26 cellular contexts compared by ENCODE assay signal in genomic region chr6:51554029-51554428, GRCh38.
"Had no signal": no experiment of that assay in that cellular context is flagged by ENCODE, and none has a peak within 500 bp of the region (broad histone marks: within the 10 kb centered on the region; RNA-seq: fewer than 3 reads in every experiment).

No MANE protein-coding gene starts in this region.

- H3K79me2 ChIP-seq: parathyroid adenoma had no signal

- H3K27ac ChIP-seq: coronary artery, heart left ventricle, left ventricle myocardium inferior, lower lobe of right lung, parathyroid adenoma, prostate gland, spleen, tibial artery, upper lobe of left lung, uterus had no signal

- H3K4me1 Mint-ChIP-seq: immature natural killer cell; memory B cell; nephron; stimulated activated memory B cell treated with anti-CD40 and anti-IgM and Interleukin-4, amounts not matched to agents 10 μg/mL and 1 μg/mL and 100 μg/mL, for 72 hours had no signal

- H2AFZ ChIP-seq: parathyroid adenoma had no signal

- H3K27ac Mint-ChIP-seq: immature natural killer cell; memory B cell; nephron; stimulated activated memory B cell treated with anti-CD40 and anti-IgM and Interleukin-4, amounts not matched to agents 10 μg/mL and 1 μg/mL and 100 μg/mL, for 72 hours; stimulated activated naive CD8-positive, alpha-beta T cell treated with anti-CD3 and anti-CD28 coated beads, Interleukin-15, Interleukin-2, amounts not matched to agents 100 ng/mL and 50 ng/mL, for 24 hours had no signal

- DNase-seq: effector CD8-positive, alpha-beta T cell; hippocampal formation; immature natural killer cell; left ventricle myocardium inferior; lower lobe of right lung; midbrain; spleen; stimulated activated CD4-positive, alpha-beta T cell treated with anti-CD3 and anti-CD28 coated beads, Interleukin-15, amount 100 ng/mL, for 24 hours; stimulated activated CD4-positive, alpha-beta T cell treated with anti-CD3 and anti-CD28 coated beads, Interleukin-1b, Interleukin-23, amount 100 ng/mL, for 48 hours; stimulated activated CD4-positive, alpha-beta T cell treated with anti-CD3 and anti-CD28 coated beads, Interleukin-4, amount 100 ng/mL, for 24 hours; tibial artery; uterus had no signal

- H3K9me3 ChIP-seq: heart left ventricle, left ventricle myocardium inferior, lower lobe of right lung, prostate gland, spleen, tibial artery, upper lobe of left lung, uterus had no signal

- ATAC-seq: esophagus mucosa; lower lobe of right lung; sciatic nerve; stimulated activated memory B cell treated with anti-CD40 and anti-IgM and Interleukin-4, amounts not matched to agents 10 μg/mL and 1 μg/mL and 100 μg/mL, for 72 hours had no signal

- H3K36me3 ChIP-seq: heart left ventricle, left ventricle myocardium inferior, lower lobe of right lung, prostate gland, spleen, tibial artery, upper lobe of left lung, uterus had no signal

- FAIRE-seq: endometrium, frontal cortex, keratinocyte had no signal

- H3K27me3 Mint-ChIP-seq: memory B cell; stimulated activated memory B cell treated with anti-CD40 and anti-IgM and Interleukin-4, amounts not matched to agents 10 μg/mL and 1 μg/mL and 100 μg/mL, for 72 hours had no signal

- H3K9me3 Mint-ChIP-seq: nephron; stimulated activated memory B cell treated with anti-CD40 and anti-IgM and Interleukin-4, amounts not matched to agents 10 μg/mL and 1 μg/mL and 100 μg/mL, for 72 hours; stimulated activated naive CD8-positive, alpha-beta T cell treated with anti-CD3 and anti-CD28 coated beads, Interleukin-15, Interleukin-2, amounts not matched to agents 100 ng/mL and 50 ng/mL, for 24 hours had no signal

- H3K4me1 ChIP-seq: heart left ventricle, left ventricle myocardium inferior, lower lobe of right lung, parathyroid adenoma, prostate gland, spleen, tibial artery, upper lobe of left lung, uterus had no signal

- H3K36me3 Mint-ChIP-seq: immature natural killer cell; memory B cell; stimulated activated memory B cell treated with anti-CD40 and anti-IgM and Interleukin-4, amounts not matched to agents 10 μg/mL and 1 μg/mL and 100 μg/mL, for 72 hours had no signal

- H3K4me3 Mint-ChIP-seq: immature natural killer cell; memory B cell; nephron; stimulated activated memory B cell treated with anti-CD40 and anti-IgM and Interleukin-4, amounts not matched to agents 10 μg/mL and 1 μg/mL and 100 μg/mL, for 72 hours; stimulated activated naive CD8-positive, alpha-beta T cell treated with anti-CD3 and anti-CD28 coated beads, Interleukin-15, Interleukin-2, amounts not matched to agents 100 ng/mL and 50 ng/mL, for 24 hours had no signal

- H3K27me3 ChIP-seq: heart left ventricle, spleen, tibial artery, upper lobe of left lung, uterus had no signal

- H3K4me3 ChIP-seq: coronary artery, heart left ventricle, left ventricle myocardium inferior, lower lobe of right lung, prostate gland, spleen, tibial artery, upper lobe of left lung, uterus had no signal

- H3K9ac ChIP-seq: parathyroid adenoma had no signal
